In the genomic region with DNA sequence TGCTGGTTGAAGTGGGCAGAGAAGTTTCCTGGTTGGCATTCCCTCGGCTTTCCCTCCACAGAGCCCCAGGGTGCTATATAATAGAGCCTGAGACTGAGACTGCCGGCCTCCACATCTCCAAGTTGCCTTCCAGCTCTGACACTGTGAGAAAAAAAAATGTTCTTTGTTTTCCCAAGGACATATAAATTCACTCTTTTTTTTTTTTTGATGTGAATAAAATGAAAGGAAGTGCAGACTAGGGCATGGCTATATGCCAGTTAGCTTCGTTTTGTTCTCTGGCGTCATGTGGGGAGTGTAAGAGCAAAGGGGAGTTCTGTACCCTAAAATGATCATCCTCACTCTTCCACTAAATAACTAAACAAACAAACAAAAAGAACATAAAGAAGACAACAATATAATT, we compare ENCODE assay signal across 26 cellular contexts.
"Had no signal": no experiment of that assay in that cellular context is flagged by ENCODE, and none has a peak within 500 bp of the region (broad histone marks: within the 10 kb centered on the region; RNA-seq: fewer than 3 reads in every experiment).

No MANE protein-coding gene starts in this region.

- H3K4me3 ChIP-seq: coronary artery, lower lobe of right lung, mucosa of descending colon, ovary, psoas muscle, sigmoid colon, skin epidermis, thoracic aorta, tibial nerve, upper lobe of right lung, uterus had no signal

- H3K9me3 Mint-ChIP-seq: effector memory CD8-positive, alpha-beta T cell; immature natural killer cell; memory B cell; mesothelial cell of epicardium; stimulated activated naive B cell treated with anti-CD40 and anti-IgM and Interleukin-4, amounts not matched to agents 10 μg/mL and 1 μg/mL and 100 μg/mL, for 72 hours; stimulated activated naive CD8-positive, alpha-beta T cell treated with anti-CD3 and anti-CD28 coated beads, Interleukin-15, Interleukin-2, amounts not matched to agents 100 ng/mL and 50 ng/mL, for 24 hours had no signal

- ATAC-seq: effector memory CD8-positive, alpha-beta T cell; left colon; left ventricle myocardium superior; lower lobe of right lung; mucosa of descending colon; psoas muscle; right cardiac atrium; stimulated activated naive B cell treated with anti-CD40 and anti-IgM and Interleukin-4, amounts not matched to agents 10 μg/mL and 1 μg/mL and 100 μg/mL, for 72 hours; upper lobe of right lung had no signal

- H3K9me3 ChIP-seq: lower lobe of right lung, mucosa of descending colon, ovary, psoas muscle, sigmoid colon, thoracic aorta, tibial nerve, upper lobe of right lung, uterus had no signal

- H3K27ac Mint-ChIP-seq: effector memory CD8-positive, alpha-beta T cell; immature natural killer cell; memory B cell; mesothelial cell of epicardium; stimulated activated naive CD8-positive, alpha-beta T cell treated with anti-CD3 and anti-CD28 coated beads, Interleukin-15, Interleukin-2, amounts not matched to agents 100 ng/mL and 50 ng/mL, for 24 hours had no signal

- H3K36me3 ChIP-seq: lower lobe of right lung, ovary, sigmoid colon, thoracic aorta, tibial nerve, upper lobe of right lung, uterus had no signal

- H3K4me3 Mint-ChIP-seq: effector memory CD8-positive, alpha-beta T cell; immature natural killer cell; memory B cell; mesothelial cell of epicardium; naive B cell; stimulated activated naive B cell treated with anti-CD40 and anti-IgM and Interleukin-4, amounts not matched to agents 10 μg/mL and 1 μg/mL and 100 μg/mL, for 72 hours; stimulated activated naive CD8-positive, alpha-beta T cell treated with anti-CD3 and anti-CD28 coated beads, Interleukin-15, Interleukin-2, amounts not matched to agents 100 ng/mL and 50 ng/mL, for 24 hours had no signal

- H3K27me3 ChIP-seq: ovary, sigmoid colon, tibial nerve, upper lobe of right lung, uterus had no signal

- H3K4me1 ChIP-seq: psoas muscle, sigmoid colon, tibial nerve, uterus had no signal

- H3K36me3 Mint-ChIP-seq: immature natural killer cell; memory B cell; mesothelial cell of epicardium; naive B cell; stimulated activated naive B cell treated with anti-CD40 and anti-IgM and Interleukin-4, amounts not matched to agents 10 μg/mL and 1 μg/mL and 100 μg/mL, for 72 hours had no signal

- H3K27ac ChIP-seq: coronary artery, lower lobe of right lung, ovary, psoas muscle, sigmoid colon, skin epidermis, thoracic aorta, tibial nerve, upper lobe of right lung, uterus had no signal

- DNase-seq: effector memory CD8-positive, alpha-beta T cell; hypothalamus; immature natural killer cell; kidney glomerular epithelial cell; left colon; left ventricle myocardium superior; lower lobe of right lung; mucosa of descending colon; naive B cell; occipital lobe; ovary; posterior cingulate gyrus; psoas muscle; right cardiac atrium; sigmoid colon; stimulated activated CD4-positive, alpha-beta T cell treated with anti-CD3 and anti-CD28 coated beads, Interleukin-2, amount 100 ng/mL, for 48 hours; stimulated activated naive B cell treated with anti-CD40 and anti-IgM and Interleukin-4, amounts not matched to agents 10 μg/mL and 1 μg/mL and 100 μg/mL, for 72 hours; upper lobe of right lung; uterus had no signal
